1 cellular context compared by ENCODE assay signal in genomic region chrX:15602761-15603160, GRCh38.
TF ChIP-seq lines count a peak whose summit lies in the region.

No MANE protein-coding gene starts in this region.

TF ChIP-seq in HepG2, 621 proteins besides CTCF, POLR2A, EP300 and RAD21:
- TF ChIP-seq LBX2 (CRISPR knock-in tag; IDR thresholded peaks at IDR 0.05; ENCODE audit: borderline replicate concordance) (no peak), ZNF34 (CRISPR knock-in tag; IDR thresholded peaks at IDR 0.05; ENCODE audit: borderline replicate concordance) (no peak), ZNF3 (CRISPR knock-in tag; IDR thresholded peaks at IDR 0.05) (no peak), SSRP1 (CRISPR knock-in tag; IDR thresholded peaks at IDR 0.05) (no peak), ZNF710 (CRISPR knock-in tag; IDR thresholded peaks at IDR 0.05; ENCODE audit: borderline replicate concordance) (no peak), ZBTB43 (CRISPR knock-in tag; conservative IDR thresholded peaks at IDR 0.05) (no peak), ZBTB7B (CRISPR knock-in tag; IDR thresholded peaks at IDR 0.05) (no peak), MLLT10 (CRISPR knock-in tag; IDR thresholded peaks at IDR 0.05) (no peak), SNAI1 (CRISPR knock-in tag; IDR thresholded peaks at IDR 0.05; ENCODE audit: borderline replicate concordance) (no peak), ZBTB7A (CRISPR knock-in tag; IDR thresholded peaks at IDR 0.05) (no peak), ZNF572 (CRISPR knock-in tag; IDR thresholded peaks at IDR 0.05) (no peak), PBX2 (CRISPR knock-in tag; IDR thresholded peaks at IDR 0.05) (no peak), FOXA3 (CRISPR knock-in tag; IDR thresholded peaks at IDR 0.05) (no peak), ARID2 (CRISPR knock-in tag; IDR thresholded peaks at IDR 0.05; ENCODE audit: borderline replicate concordance) (no peak), POLR2G (IDR thresholded peaks at IDR 0.05; ENCODE audit: low read depth, low read length) (no peak), HES4 (CRISPR knock-in tag; IDR thresholded peaks at IDR 0.05; ENCODE audit: borderline replicate concordance) (no peak), ZBTB42 (CRISPR knock-in tag; IDR thresholded peaks at IDR 0.05) (no peak), CSRNP2 (CRISPR knock-in tag; conservative IDR thresholded peaks at IDR 0.05; ENCODE audit: low read depth) (no peak)
